In genomic region chr6:45156075-45156474, GRCh38 we compare ENCODE assay signal across 1 cellular context.
TF ChIP-seq lines count a peak whose summit lies in the region.

No MANE protein-coding gene starts in this region.

TF ChIP-seq in K562, 482 proteins besides CTCF, POLR2A, EP300 and RAD21 (continued from another document):
- TF ChIP-seq TEAD4 (IDR thresholded peaks at IDR 0.05; ENCODE audit: low read length) (peak; percentile 85), TEAD4 (CRISPR knock-in tag; IDR thresholded peaks at IDR 0.05; ENCODE audit: borderline replicate concordance) (no peak), RNF2 (IDR thresholded peaks at IDR 0.05) (0 out of 2 replicates have a peak, but pooled peaks have one; percentile 35)
